In genomic region chr17:39665642-39666221, GRCh38 we compare ENCODE assay signal across 9 cellular contexts. TPM values are rescaled to one million over a fixed set of nuclear protein-coding genes. Genes with fewer than 3 reads are reported as not detected.
DNase-seq lines count a peak whose midpoint lies in the region; ATAC-seq, FAIRE-seq and TF ChIP-seq lines count a peak whose summit lies in the region.
"Had no signal": no experiment of that assay in that cellular context is flagged by ENCODE, and none has a peak within 500 bp of the region (broad histone marks: within the 10 kb centered on the region; RNA-seq: fewer than 3 reads in every experiment).

No MANE protein-coding gene starts in this region.

- H3K4me3 Mint-ChIP-seq in T-cell = peak overlapping the region in 1 of 3 donors; percentile 59

- H3K36me3 ChIP-seq in keratinocyte (ENCODE audit: control insufficient read depth in 2 of 2, extremely low read depth in 1 of 2, insufficient read depth in 2 of 2, low read length in 2 of 2) = peaks cover 0 to 5% of the 10 kb centered on the region in 2 experiments
- peaks cover 11% of the 10 kb centered on the region; the same call in 1 of the 2 replicates for H3K36me3 ChIP-seq in OCI-LY7 (ENCODE audit: insufficient read depth, low read length)

- dilution Hi-C loops in keratinocyte (cut with MboI; ENCODE audit: extremely low pct_ligation_motif_present, low sequenced_read_pairs) = no loop called here

- intact Hi-C loops in OCI-LY7 (cut with micrococcal nuclease; ENCODE audit: unreplicated experiment) = no loop called here

- ATAC-seq in T-cell (replicated peaks in 1 of 4) = peak in 3 of 4 experiments; percentile 13 to 36 (median 21)
- ATAC-seq in HG03097 (IDR thresholded peaks at IDR 0.05; ENCODE audit: low FRiP score, unreplicated experiment) = no peak
- no peak for ATAC-seq in GM18861 (IDR thresholded peaks at IDR 0.05; ENCODE audit: unreplicated experiment)

- peaks cover 34% of the 10 kb centered on the region for H3K27me3 ChIP-seq in keratinocyte (ENCODE audit: control insufficient read depth, extremely low read depth, insufficient read depth, low read length)

- BruUV-seq in OCI-LY7 (replicated peaks; lab: Mats Ljungman, UMichigan) = no TSS peak

- CTCF ChIA-PET in T-cell (lab: Charles Lee) = interaction anchor here (1.0 to 1.6 kb wide), 2 partner anchors 12 to 22 kb away, joined by 3 to 4 read pairs; partner anchors contain the start of gene PGAP3 (in 1 of the 2)
- CTCF ChIA-PET in OCI-LY7 (lab: Charles Lee; ENCODE audit: unreplicated experiment) = no interaction called here
- CTCF ChIA-PET in HEK293T (lab: Yijun Ruan, JAX) = interaction anchor here (0.8 to 2.7 kb wide), 5 partner anchors 12 to 44 kb away, joined by 3 to 21 read pairs (median 5); no protein-coding TSS in a partner anchor

- H2AFZ ChIP-seq in keratinocyte (ENCODE audit: control insufficient read depth, low read length) = no peak overlapping the region
- H2AFZ ChIP-seq in OCI-LY7 (ENCODE audit: low read length) = no peak overlapping the region

- no peaks in the 10 kb centered on the region for H3K79me2 ChIP-seq in keratinocyte (ENCODE audit: control insufficient read depth, insufficient read depth, low read length)
- no peaks in the 10 kb centered on the region for H3K79me2 ChIP-seq in OCI-LY7 (ENCODE audit: insufficient read depth, low read depth, low read length)

- no peak overlapping the region for H3K27ac Mint-ChIP-seq in T-cell

- H3K27ac ChIP-seq in 22Rv1 (no peak overlapping the region), keratinocyte (ENCODE audit: control insufficient read depth, insufficient read depth, low read length) (no peak overlapping the region), OCI-LY7 (ENCODE audit: low read depth, low read length, poor library complexity, severe bottlenecking) (no peak overlapping the region)

- no peaks in the 10 kb centered on the region for H3K9me2 ChIP-seq in OCI-LY7 (ENCODE audit: insufficient read depth, low read length)

- H4K20me1 ChIP-seq in keratinocyte (ENCODE audit: control insufficient read depth, extremely low read depth, insufficient read depth, low read length) = no peaks in the 10 kb centered on the region
- H4K20me1 ChIP-seq in OCI-LY7 (ENCODE audit: insufficient read depth, low read length) = no peaks in the 10 kb centered on the region

- FAIRE-seq in keratinocyte (lab: Jason Lieb, UNC) = no peak

- H3K4me1 ChIP-seq in keratinocyte (ENCODE audit: control insufficient read depth, extremely low read depth, insufficient read depth, low read length) (peaks cover 8% of the 10 kb centered on the region), OCI-LY7 (ENCODE audit: insufficient read depth, low read length, poor library complexity, severe bottlenecking) (no peaks in the 10 kb centered on the region)

- TF ChIP-seq CTCF in 22Rv1 (IDR thresholded peaks at IDR 0.05) = peak; percentile 35
- TF ChIP-seq CTCF in GM12874 (IDR thresholded peaks at IDR 0.05; ENCODE audit: insufficient read depth, low read depth, low read length) = 0 out of 2 replicates have a peak, but pooled peaks have one; percentile 7
- peak in 2 of 3 experiments; percentile 41 to 47 for TF ChIP-seq CTCF in keratinocyte (optimal IDR thresholded peaks at IDR 0.05 in 1 of 3, IDR thresholded peaks at IDR 0.05 in 1 of 3, conservative IDR thresholded peaks at IDR 0.05 in 1 of 3; ENCODE audit: extremely low read depth in 1 of 3, insufficient read depth in 2 of 3, low read length in 3 of 3)
- TF ChIP-seq CTCF in OCI-LY7 (conservative IDR thresholded peaks at IDR 0.05; ENCODE audit: low read length) = no peak

- DNase-seq in T-cell = no peak
- no peak for DNase-seq in keratinocyte (ENCODE audit: low read depth, low spot score)
- no peak for DNase-seq in OCI-LY7 (ENCODE audit: low spot score)
- no peak for DNase-seq in HEK293T (ENCODE audit: extremely low spot score)

- no peaks in the 10 kb centered on the region for H3K9me1 ChIP-seq in keratinocyte (ENCODE audit: control insufficient read depth, extremely low read depth, insufficient read depth, low read length)

- peaks cover 9 to 17% (median 15%) of the 10 kb centered on the region in 3 donors for H3K4me1 Mint-ChIP-seq in T-cell

- no peak overlapping the region for H3K4me2 ChIP-seq in keratinocyte (ENCODE audit: control insufficient read depth, extremely low read depth, insufficient read depth, low read depth, low read length)
- H3K4me2 ChIP-seq in OCI-LY7 (ENCODE audit: low read length) = no peak overlapping the region

- H3K4me3 ChIP-seq in keratinocyte (ENCODE audit: control insufficient read depth in 2 of 3, extremely low read depth in 1 of 3, insufficient read depth in 2 of 3, low read depth in 1 of 3, low read length in 3 of 3) (no peak overlapping the region), OCI-LY7 (ENCODE audit: low read depth, low read length, poor library complexity, severe bottlenecking) (no peak overlapping the region)

- no peaks in the 10 kb centered on the region for H3K9me3 Mint-ChIP-seq in T-cell

- POLR2A ChIA-PET in T-cell (lab: Charles Lee) (no interaction called here), OCI-LY7 (lab: Charles Lee) (no interaction called here), HEK293T (lab: Yijun Ruan, JAX) (interaction anchor here (1.5 to 2.7 kb wide), 2 partner anchors 22 to 34 kb away, joined by 9 to 11 read pairs; partner anchors contain the start of genes ERBB2 and PGAP3)

- peaks cover 12 to 16% of the 10 kb centered on the region in 2 donors for H3K27me3 Mint-ChIP-seq in T-cell

- no peak overlapping the region for H3K9ac ChIP-seq in keratinocyte (ENCODE audit: control insufficient read depth, extremely low read depth, insufficient read depth, low read length)

- peaks cover 9% of the 10 kb centered on the region for H3K36me3 Mint-ChIP-seq in T-cell

- H3K9me3 ChIP-seq in keratinocyte (ENCODE audit: control insufficient read depth, low read depth, low read length) (no peaks in the 10 kb centered on the region), OCI-LY7 (ENCODE audit: low read length) (no peaks in the 10 kb centered on the region)

TF ChIP-seq in HEK293T, 16 proteins besides CTCF, POLR2A, EP300 and RAD21 (continues in another document):
- no peak for TF ChIP-seq ELF4 (IDR thresholded peaks at IDR 0.05)
- no peak for TF ChIP-seq CTBP1 (IDR thresholded peaks at IDR 0.05; ENCODE audit: borderline replicate concordance)
- TF ChIP-seq ARNT (IDR thresholded peaks at IDR 0.05) = no peak
- TF ChIP-seq FOXK2 (IDR thresholded peaks at IDR 0.05) = no peak

RNA-seq across cellular contexts. Expression of gene TCAP, which starts 0.6 kb away (rescaled TPM):
- total RNA-seq in T-cell = 1 to 10 TPM; 2.2 to 7.8 (median 6.6) TPM
- 0.06 to 0.26 TPM (median 0.20 TPM) in 3 replicates for polyA plus RNA-seq in keratinocyte
- polyA plus RNA-seq in keratinocyte (2011; ENCODE audit: low read depth) = 0.20 TPM
- polyA plus RNA-seq in keratinocyte (2011; cell fraction: cytosol; rRNA removed) = 0.06 and 0.13 TPM in 2 replicates
- 0.70 and 1.1 TPM in 2 replicates for polyA plus RNA-seq in keratinocyte (2011; cell fraction: nucleus; rRNA removed)
- polyA plus RNA-seq in keratinocyte (2012; ENCODE audit: low replicate concordance) = 0.16 and 0.62 TPM in 2 replicates
- 0.36 to 0.79 TPM in 2 of 3 replicates, not detected in the other for polyA minus RNA-seq in keratinocyte
- not detected for polyA minus RNA-seq in keratinocyte (2011; cell fraction: cytosol; rRNA and poly(A)+ RNA removed)
- polyA minus RNA-seq in keratinocyte (2011; cell fraction: nucleus; rRNA and poly(A)+ RNA removed) = 0.42 TPM in 1 of 2 replicates, not detected in the other
- 1.5 and 9.4 TPM in 2 replicates for total RNA-seq in OCI-LY7 (2014; rRNA removed; shearing (Covaris generic))
- 2.7 TPM in 2 replicates for total RNA-seq in OCI-LY7 (2022)

RNA-seq across cellular contexts. Expression of gene PNMT, which starts 2.5 kb away (rescaled TPM):
- total RNA-seq in T-cell (under 1 TPM in 3 of 5 donors, not detected in 2; 0.35 to 0.56 (median 0.47) TPM), OCI-LY7 (2022) (not detected in 2 replicates)
- polyA plus RNA-seq in keratinocyte = not detected in 3 replicates
- polyA plus RNA-seq in keratinocyte (2011; ENCODE audit: low read depth) = not detected
- not detected in 2 replicates for polyA plus RNA-seq in keratinocyte (2011; cell fraction: cytosol; rRNA removed)
- not detected in 2 replicates for polyA plus RNA-seq in keratinocyte (2011; cell fraction: nucleus; rRNA removed)
- polyA plus RNA-seq in keratinocyte (2012; ENCODE audit: low replicate concordance) = not detected in 2 replicates
- not detected in 3 replicates for polyA minus RNA-seq in keratinocyte
- not detected for polyA minus RNA-seq in keratinocyte (2011; cell fraction: cytosol; rRNA and poly(A)+ RNA removed)
- not detected in 2 replicates for polyA minus RNA-seq in keratinocyte (2011; cell fraction: nucleus; rRNA and poly(A)+ RNA removed)
- not detected in 2 replicates for total RNA-seq in OCI-LY7 (2014; rRNA removed; shearing (Covaris generic))
- total RNA-seq: fibroblast of lung had no signal
- polyA plus RNA-seq: fibroblast of lung had no signal

RNA-seq across cellular contexts. Expression of gene PGAP3, which starts 22.1 kb away (rescaled TPM):
- total RNA-seq in T-cell (10 to 100 TPM; 27.9 to 34.3 (median 31.7) TPM), OCI-LY7 (2022) (9.2 and 12.4 TPM in 2 replicates)
- 4.8 to 10.8 TPM (median 5.6 TPM) in 3 replicates for polyA plus RNA-seq in keratinocyte
- polyA plus RNA-seq in keratinocyte (2011; ENCODE audit: low read depth) = 1.8 TPM
- polyA plus RNA-seq in keratinocyte (2011; cell fraction: cytosol; rRNA removed) = 3.5 and 4.9 TPM in 2 replicates
- 21.6 and 27.4 TPM in 2 replicates for polyA plus RNA-seq in keratinocyte (2011; cell fraction: nucleus; rRNA removed)
- polyA plus RNA-seq in keratinocyte (2012; ENCODE audit: low replicate concordance) = 5.2 and 11.7 TPM in 2 replicates
- polyA minus RNA-seq in keratinocyte = 10.4 to 23.9 TPM (median 16.9 TPM) in 3 replicates
- 9.6 TPM for polyA minus RNA-seq in keratinocyte (2011; cell fraction: cytosol; rRNA and poly(A)+ RNA removed)
- polyA minus RNA-seq in keratinocyte (2011; cell fraction: nucleus; rRNA and poly(A)+ RNA removed) = 9.9 and 11.1 TPM in 2 replicates
- total RNA-seq in OCI-LY7 (2014; rRNA removed; shearing (Covaris generic)) = 4.5 and 8.7 TPM in 2 replicates

RNA-seq across cellular contexts. Expression of gene STARD3, which starts 28.8 kb away (rescaled TPM):
- total RNA-seq in T-cell (100 to 1,000 TPM in 2 of 5 donors, 10 to 100 TPM in 3; 81.3 to 146 (median 99.7) TPM), OCI-LY7 (2022) (54.2 and 62.1 TPM in 2 replicates)
- polyA plus RNA-seq in keratinocyte = 29.0 to 39.6 TPM (median 33.9 TPM) in 3 replicates
- polyA plus RNA-seq in keratinocyte (2011; ENCODE audit: low read depth) = 25.9 TPM
- polyA plus RNA-seq in keratinocyte (2011; cell fraction: cytosol; rRNA removed) = 25.5 and 26.6 TPM in 2 replicates
- polyA plus RNA-seq in keratinocyte (2011; cell fraction: nucleus; rRNA removed) = 57.2 and 70.3 TPM in 2 replicates
- polyA plus RNA-seq in keratinocyte (2012; ENCODE audit: low replicate concordance) = 31.2 and 36.8 TPM in 2 replicates
- 32.4 to 42.2 TPM (median 41.6 TPM) in 3 replicates for polyA minus RNA-seq in keratinocyte
- 29.2 TPM for polyA minus RNA-seq in keratinocyte (2011; cell fraction: cytosol; rRNA and poly(A)+ RNA removed)
- 18.5 and 20.1 TPM in 2 replicates for polyA minus RNA-seq in keratinocyte (2011; cell fraction: nucleus; rRNA and poly(A)+ RNA removed)
- total RNA-seq in OCI-LY7 (2014; rRNA removed; shearing (Covaris generic)) = 33.7 and 36.5 TPM in 2 replicates

RNA-seq across cellular contexts. Expression of gene ERBB2, which starts 34.1 kb away (rescaled TPM):
- total RNA-seq in T-cell = 1 to 10 TPM; 4.1 to 8.8 (median 6.0) TPM
- 21.4 to 35.8 TPM (median 26.9 TPM) in 3 replicates for polyA plus RNA-seq in keratinocyte
- polyA plus RNA-seq in keratinocyte (2011; ENCODE audit: low read depth) = 59.5 TPM
- polyA plus RNA-seq in keratinocyte (2011; cell fraction: cytosol; rRNA removed) = 10.5 and 15.2 TPM in 2 replicates
- polyA plus RNA-seq in keratinocyte (2011; cell fraction: nucleus; rRNA removed) = 65.9 and 71.5 TPM in 2 replicates
- polyA plus RNA-seq in keratinocyte (2012; ENCODE audit: low replicate concordance) = 31.6 and 48.5 TPM in 2 replicates
- polyA minus RNA-seq in keratinocyte = 40.8 to 206 TPM (median 72.4 TPM) in 3 replicates
- 44.5 TPM for polyA minus RNA-seq in keratinocyte (2011; cell fraction: cytosol; rRNA and poly(A)+ RNA removed)
- 140 and 173 TPM in 2 replicates for polyA minus RNA-seq in keratinocyte (2011; cell fraction: nucleus; rRNA and poly(A)+ RNA removed)
- total RNA-seq in OCI-LY7 (2014; rRNA removed; shearing (Covaris generic)) = 5.8 and 6.5 TPM in 2 replicates
- 11.4 and 14.6 TPM in 2 replicates for total RNA-seq in OCI-LY7 (2022)

Comparison
In these comparisons a context has a peak if more than half of its experiments do, and no peak if none do; other contexts are left out.
1. ATAC-seq: peak in T-cell (3 of 4); none in HG03097 (single experiment) and GM18861 (single experiment).